8 cellular contexts compared by ENCODE assay signal in genomic region chr3:141401584-141402475, GRCh38. TPM values are rescaled to one million over a fixed set of nuclear protein-coding genes. Genes with fewer than 3 reads are reported as not detected.
A peak's percentile ranks its signal among the peaks of the same experiment; 100 is the strongest.
DNase-seq lines count a peak whose midpoint lies in the region; ATAC-seq, FAIRE-seq and TF ChIP-seq lines count a peak whose summit lies in the region.

No MANE protein-coding gene starts in this region.

- H3K36me3 ChIP-seq in stomach, result peaks cover 11 to 39% (median 35%) of the 10 kb centered on the region in 4 donors

- DNase-seq in Caki2 (ENCODE audit: low read depth) (peak; percentile 66), dorsolateral prefrontal cortex (peak in 5 of 10 donors; percentile 23 to 73 (median 40)), memory B cell (ENCODE audit: low spot score in 2 of 2) (peak; percentile 59 to 72), stomach (peak; percentile 53), RCC 7860 (ENCODE audit: low spot score) (no peak)
- DNase-seq in activated CD4-positive, CD25-positive, alpha-beta regulatory T cell (lab: John Stamatoyannopoulos, UW), result peak in 3 of 4 experiments; percentile 18 to 40 (median 34)

- H3K9me3 ChIP-seq in stomach, result peaks cover 0 to 2% (median under 1%) of the 10 kb centered on the region in 4 donors

- H3K9me3 Mint-ChIP-seq in memory B cell, result peaks cover 2% of the 10 kb centered on the region

- peaks cover 13 to 70% (median 54%) of the 10 kb centered on the region in 4 donors for H3K4me1 ChIP-seq in stomach

- H3K4me3 Mint-ChIP-seq in memory B cell, result peak overlapping the region; percentile 73

- H3K36me3 Mint-ChIP-seq in memory B cell, result peaks cover 27% of the 10 kb centered on the region

- 5 to 7% (median 6%) methylated on average over 30 to 59 of the region's 59 CpGs for WGBS in stomach, 5 donors

- in situ Hi-C loops in Caki2 (cut with HindIII; ENCODE audit: low pct_unique_long_range_greater_than_20kb, low sequenced_read_pairs), result no loop called here

- H3K27me3 Mint-ChIP-seq in memory B cell, result no peaks in the 10 kb centered on the region

- peak; percentile 53 for ATAC-seq in GM19455 (IDR thresholded peaks at IDR 0.05; ENCODE audit: unreplicated experiment)
- peak; percentile 69 for ATAC-seq in HG03521 (IDR thresholded peaks at IDR 0.05; ENCODE audit: unreplicated experiment)
- peak; percentile 82 for ATAC-seq in memory B cell (ENCODE audit: low read depth)

- no peak for TF ChIP-seq EP300 in stomach (IDR thresholded peaks at IDR 0.05)

- H3K27ac ChIP-seq in dorsolateral prefrontal cortex (peak overlapping the region; percentile 73 to 100 (median 98)), stomach (peak overlapping the region; percentile 95 to 100 (median 99))

- peak overlapping the region; percentile 56 to 87 (median 77) for H3K4me3 ChIP-seq in dorsolateral prefrontal cortex
- H3K4me3 ChIP-seq in stomach, result peak overlapping the region; percentile 70 to 83 (median 76)

- TF ChIP-seq CTCF in dorsolateral prefrontal cortex (IDR thresholded peaks at IDR 0.05 in 54 of 56, conservative IDR thresholded peaks at IDR 0.05 in 2 of 56; ENCODE audit: low read depth in 1 of 56, partially characterized antibody in 56 of 56), result peak in 3 of 56 donors; percentile 6 to 11 (median 9)
- no peak for TF ChIP-seq CTCF in stomach (IDR thresholded peaks at IDR 0.05)

- H3K27ac Mint-ChIP-seq in memory B cell, result peak overlapping the region; percentile 76

- H3K27me3 ChIP-seq in dorsolateral prefrontal cortex (no peaks in the 10 kb centered on the region), stomach (no peaks in the 10 kb centered on the region)

- TF ChIP-seq POLR2A in stomach (IDR thresholded peaks at IDR 0.05), result no peak

- intact Hi-C loops in dorsolateral prefrontal cortex (cut with DNase I) (no loop called here), stomach (cut with DNase I; ENCODE audit: low total_unique reads) (no loop called here)

- FAIRE-seq in RCC 7860 (lab: Jason Lieb, UNC), result no peak

- H3K4me1 Mint-ChIP-seq in memory B cell, result peaks cover 36% of the 10 kb centered on the region

RNA-seq across cellular contexts. Expression of gene ZBTB38, which starts 33.5 kb away (rescaled TPM):
- 23.6 and 38.7 TPM in 2 replicates for total RNA-seq in Caki2 (2014; rRNA removed; shearing (Covaris generic); ENCODE audit: low replicate concordance)
- total RNA-seq in dorsolateral prefrontal cortex, result 100 to 1,000 TPM; 101 to 187 (median 131) TPM
- 100 to 1,000 TPM in 1 of 5 donors, 10 to 100 TPM in 4; 26.9 to 253 (median 64.3) TPM for total RNA-seq in stomach
- 10 to 100 TPM in 1 of 3 donors, 1 to 10 TPM in 2; 5.3 to 10.7 (median 9.5) TPM for polyA plus RNA-seq in stomach
